ENCODE assay signal across 9 cellular contexts in the genomic region with DNA sequence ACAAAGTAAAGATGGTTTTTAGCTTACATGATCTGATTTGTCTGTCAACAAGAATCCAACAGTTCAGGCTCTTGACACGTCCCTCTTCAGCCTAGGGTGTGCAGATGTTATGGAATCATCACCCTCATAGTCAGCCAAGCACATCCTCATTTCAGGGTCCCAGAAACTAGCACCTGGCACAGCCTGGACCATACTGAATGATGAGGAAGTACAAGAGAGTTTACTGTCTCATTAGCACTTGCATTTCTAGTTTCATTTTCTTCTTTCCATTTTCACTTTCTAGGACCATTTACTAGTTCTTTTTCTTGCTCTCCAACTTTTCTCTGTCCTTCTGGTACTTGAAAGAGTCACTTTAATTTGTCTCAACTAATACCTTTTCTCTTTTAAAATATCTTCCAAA. TPM values are rescaled to one million over a fixed set of nuclear protein-coding genes. Genes with fewer than 3 reads are reported as not detected.
DNase-seq lines count a peak whose midpoint lies in the region; ATAC-seq lines count a peak whose summit lies in the region.
"Had no signal": no experiment of that assay in that cellular context is flagged by ENCODE, and none has a peak within 500 bp of the region (broad histone marks: within the 10 kb centered on the region; RNA-seq: fewer than 3 reads in every experiment).

No MANE protein-coding gene starts in this region.

- no peak overlapping the region for H3K23ac ChIP-seq in neuronal stem cell (ENCODE audit: low read depth, low read length, poor library complexity)

- no peak overlapping the region for H3K4ac ChIP-seq in neuronal stem cell (ENCODE audit: low read length)

- H2BK120ac ChIP-seq in neuronal stem cell (ENCODE audit: low read depth, low read length), result no peak overlapping the region

- no peaks in the 10 kb centered on the region for H3K27me3 Mint-ChIP-seq in activated naive CD8-positive, alpha-beta T cell

- no peaks in the 10 kb centered on the region for H3K79me1 ChIP-seq in neuronal stem cell (ENCODE audit: low read depth, low read length)

- H2BK15ac ChIP-seq in neuronal stem cell (ENCODE audit: low read length), result no peak overlapping the region

- H3K9me3 Mint-ChIP-seq in activated naive CD8-positive, alpha-beta T cell (ENCODE audit: low read depth), result peaks cover 5% of the 10 kb centered on the region

- peaks cover 90% of the 10 kb centered on the region for H3K4me1 Mint-ChIP-seq in activated naive CD8-positive, alpha-beta T cell (ENCODE audit: low read depth)

- ATAC-seq in GM19025 (IDR thresholded peaks at IDR 0.05; ENCODE audit: low read depth, unreplicated experiment) (peak; percentile 39), HG03439 (IDR thresholded peaks at IDR 0.05; ENCODE audit: unreplicated experiment) (peak; percentile 36)

- H3K27ac ChIP-seq in BLaER1 (peak overlapping the region; percentile 8), neuronal stem cell (replicated peaks; ENCODE audit: low read length) (no peak overlapping the region)
- H3K27ac ChIP-seq: vagina had no signal

- peak overlapping the region; percentile 97 for H3K4me3 Mint-ChIP-seq in activated naive CD8-positive, alpha-beta T cell

- H3K27ac Mint-ChIP-seq in activated naive CD8-positive, alpha-beta T cell, result peak overlapping the region; percentile 93

- no peak overlapping the region for H3K14ac ChIP-seq in neuronal stem cell (ENCODE audit: low read length)

- no peak overlapping the region for H4K91ac ChIP-seq in neuronal stem cell (ENCODE audit: low read depth, low read length, poor library complexity)

- H3K9me3 ChIP-seq in BLaER1 (no peaks in the 10 kb centered on the region), neuronal stem cell (replicated peaks in 1 of 2; ENCODE audit: control insufficient read depth in 2 of 2, insufficient read depth in 1 of 2, low read depth in 1 of 2, low read length in 2 of 2) (peaks cover 0 to 1% of the 10 kb centered on the region in 2 donors)
- H3K9me3 ChIP-seq: vagina had no signal

- no peak overlapping the region for H4K8ac ChIP-seq in neuronal stem cell (ENCODE audit: low read depth, low read length)

- H3K4me3 ChIP-seq in BLaER1 (no peak overlapping the region), neuronal stem cell (ENCODE audit: low read length in 2 of 2) (no peak overlapping the region)
- H3K4me3 ChIP-seq: vagina had no signal

- no CpG with 5 or more reads among the region's 1 CpG for WGBS in neuronal stem cell (ENCODE audit: extremely low coverage in 2 of 2, insufficient read length in 2 of 2, insufficient replicate concordance in 1 of 2), 2 donors

- H3K9ac ChIP-seq in BLaER1 (no peak overlapping the region), neuronal stem cell (ENCODE audit: low read depth, low read length, poor library complexity) (no peak overlapping the region)

- H3K18ac ChIP-seq in neuronal stem cell (ENCODE audit: low read length), result no peak overlapping the region

- H3K36me3 Mint-ChIP-seq in activated naive CD8-positive, alpha-beta T cell, result peaks cover 5% of the 10 kb centered on the region

- no peak overlapping the region for H2BK12ac ChIP-seq in neuronal stem cell (ENCODE audit: low read length)

- H2BK5ac ChIP-seq in neuronal stem cell (ENCODE audit: low read length), result no peak overlapping the region

- DNase-seq in NCI-H2081 treated with DMSO at 0.1 percent for 48 hours (lab: John Stamatoyannopoulos, UW), result no peak
- DNase-seq in activated gamma-delta T cell treated with Interleukin-2 at 50 U/mL for 16 hours, result no peak
- DNase-seq in neuronal stem cell (ENCODE audit: low spot score), result no peak
- no peak for DNase-seq in stimulated activated CD4-positive, alpha-beta T cell treated with anti-CD3 and anti-CD28 coated beads, Interleukin-4, amount 100 ng/mL, for 1 hour

- H2AFZ ChIP-seq in neuronal stem cell (ENCODE audit: low read length), result no peak overlapping the region

- H2AK5ac ChIP-seq in neuronal stem cell (ENCODE audit: low read depth, low read length), result no peak overlapping the region

- H3K4me1 ChIP-seq in BLaER1 (peaks cover 70% of the 10 kb centered on the region), neuronal stem cell (ENCODE audit: control insufficient read depth in 2 of 2, insufficient read depth in 1 of 2, low read depth in 1 of 2, low read length in 2 of 2) (peaks cover 11 to 53% of the 10 kb centered on the region in 2 donors)

- no peaks in the 10 kb centered on the region for H3K36me3 ChIP-seq in BLaER1
- H3K36me3 ChIP-seq in neuronal stem cell (replicated peaks in 1 of 2; ENCODE audit: control insufficient read depth in 2 of 2, insufficient read depth in 2 of 2, low read length in 2 of 2), result no peaks in the 10 kb centered on the region
- H3K36me3 ChIP-seq: vagina had no signal

- H3K4me2 ChIP-seq in BLaER1 (peak overlapping the region; percentile 83), neuronal stem cell (ENCODE audit: insufficient read depth, low read length, poor library complexity, severe bottlenecking) (no peak overlapping the region)

- H3K27me3 ChIP-seq in BLaER1, result no peaks in the 10 kb centered on the region
- H3K27me3 ChIP-seq in neuronal stem cell (ENCODE audit: control insufficient read depth in 3 of 3, insufficient read depth in 3 of 3, low read depth in 1 of 3, low read length in 3 of 3), result no peaks in the 10 kb centered on the region
- H3K27me3 ChIP-seq: vagina had no signal

- H4K20me1 ChIP-seq in BLaER1, result no peaks in the 10 kb centered on the region

RNA-seq across cellular contexts. Expression of gene RIPOR2, which starts 6.5 kb away (rescaled TPM):
- polyA plus RNA-seq in neuronal stem cell (2013, experiment 1 of 2), result 3.1 TPM
- 3.3 TPM for polyA plus RNA-seq in neuronal stem cell (2013, experiment 2 of 2)
